20 cellular contexts compared by ENCODE assay signal in the genomic region with DNA sequence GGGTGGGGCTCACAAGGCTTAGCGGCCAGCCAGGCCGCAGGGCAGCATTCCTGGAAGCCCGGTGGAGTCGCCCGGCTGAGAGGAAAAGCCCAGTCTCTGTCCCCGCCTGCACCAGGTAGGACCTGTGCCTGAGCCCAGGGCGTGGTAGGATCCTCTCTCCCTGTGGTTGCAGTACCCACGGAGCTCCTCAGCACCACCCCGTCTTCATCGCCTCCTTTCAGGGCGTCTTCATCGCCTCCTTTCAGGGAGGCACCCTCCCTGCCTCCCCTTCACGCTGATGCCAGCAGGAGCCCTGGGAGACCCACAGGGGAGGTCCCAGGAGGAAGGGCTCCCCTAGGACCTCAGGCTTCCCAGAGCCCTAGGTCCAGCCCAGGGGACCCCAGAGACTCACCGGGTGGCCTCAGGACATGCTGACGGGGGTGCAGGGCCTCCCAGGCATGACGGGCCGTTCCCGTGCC. TPM values are rescaled to one million over a fixed set of nuclear protein-coding genes. Genes with fewer than 3 reads are reported as not detected.
A peak's percentile ranks its signal among the peaks of the same experiment; 100 is the strongest.
DNase-seq lines count a peak whose midpoint lies in the region; TF ChIP-seq lines count a peak whose summit lies in the region.
"Had no signal": no experiment of that assay in that cellular context is flagged by ENCODE, and none has a peak within 500 bp of the region (broad histone marks: within the 10 kb centered on the region; RNA-seq: fewer than 3 reads in every experiment).

No MANE protein-coding gene starts in this region.

- H3K4me1 ChIP-seq in BLaER1 (peaks cover 92% of the 10 kb centered on the region), mesenchymal stem cell (ENCODE audit: control insufficient read depth, insufficient read depth, low read depth, low read length) (peaks cover 35% of the 10 kb centered on the region)
- H3K4me1 ChIP-seq: prostate gland, right lobe of liver, thyroid gland had no signal

- no peaks in the 10 kb centered on the region for H3K36me3 Mint-ChIP-seq in glutamatergic neuron (ENCODE audit: unreplicated experiment)
- H3K36me3 Mint-ChIP-seq: CD4-positive, alpha-beta memory T cell had no signal

- H3K4me2 ChIP-seq in BLaER1: peak overlapping the region; percentile 99
- no peak overlapping the region for H3K4me2 ChIP-seq in mesenchymal stem cell (ENCODE audit: low read length, poor library complexity, severe bottlenecking)

- H3K18ac ChIP-seq in mesenchymal stem cell (ENCODE audit: low read depth in 1 of 2, low read length in 2 of 2): peak overlapping the region in 1 of 2 experiments; percentile 54

- H2BK12ac ChIP-seq in mesenchymal stem cell (ENCODE audit: low read length in 2 of 2): peak overlapping the region in 1 of 2 experiments; percentile 59

- TF ChIP-seq CTCF in dorsolateral prefrontal cortex (IDR thresholded peaks at IDR 0.05 in 54 of 56, conservative IDR thresholded peaks at IDR 0.05 in 2 of 56; ENCODE audit: low read depth in 1 of 56, partially characterized antibody in 56 of 56) (no peak), glutamatergic neuron (IDR thresholded peaks at IDR 0.05; ENCODE audit: partially characterized antibody, unreplicated experiment) (no peak)

- H3K9ac ChIP-seq in BLaER1: peak overlapping the region; percentile 69
- H3K9ac ChIP-seq in mesenchymal stem cell (ENCODE audit: low read length): no peak overlapping the region

- H3K4ac ChIP-seq in mesenchymal stem cell (ENCODE audit: low read depth in 1 of 2, low read length in 2 of 2): peak overlapping the region; percentile 9 to 24

- no peak overlapping the region for H2BK120ac ChIP-seq in mesenchymal stem cell (ENCODE audit: low read depth, low read length)

- H4K8ac ChIP-seq in mesenchymal stem cell (ENCODE audit: low read length): peak overlapping the region; percentile 27

- H3K27ac ChIP-seq in BLaER1 (peak overlapping the region; percentile 89), KOPT-K1 (ENCODE audit: low read depth, low read length, poor library complexity, severe bottlenecking) (peak overlapping the region; percentile 99), dorsolateral prefrontal cortex (peak overlapping the region in 30 of 59 donors; percentile 13 to 85 (median 64)), mesenchymal stem cell (ENCODE audit: low read length, poor library complexity, severe bottlenecking) (no peak overlapping the region)
- H3K27ac ChIP-seq: ascending aorta, prostate gland, right lobe of liver, thyroid gland had no signal

- DNase-seq in dorsolateral prefrontal cortex: no peak
- no peak for DNase-seq in mesenchymal stem cell
- no peak for DNase-seq in glutamatergic neuron
- DNase-seq in cerebellar cortex (ENCODE audit: low spot score): no peak
- no peak for DNase-seq in NK-92 treated with Interleukin-12 subunit alpha and Interleukin-12 subunit beta, amount 100 ng/mL, for 24 hours (lab: John Stamatoyannopoulos, UW)
- no peak for DNase-seq in DMS153 (lab: John Stamatoyannopoulos, UW)
- DNase-seq: activated CD4-positive, alpha-beta T cell treated with anti-CD3 and anti-CD28 coated beads, Interleukin-2, amount 50 U/mL, for 4 hours; activated T-cell treated with anti-CD3 and anti-CD28 coated beads, Interleukin-2, amount 50 U/mL, for 72 hours; CD4-positive, alpha-beta memory T cell; H7; IMR-90; right lobe of liver; stimulated activated CD4-positive, alpha-beta T cell treated with anti-CD3 and anti-CD28 coated beads, Interleukin-12 subunit alpha, Interleukin-12 subunit beta, amount 100 ng/mL, for 4 hours; stimulated activated CD4-positive, alpha-beta T cell treated with anti-CD3 and anti-CD28 coated beads, Interleukin-2, amount 100 ng/mL, for 48 hours; T-helper 17 cell; thyroid gland had no signal

- H2AK5ac ChIP-seq in mesenchymal stem cell (ENCODE audit: low read length, severe bottlenecking): no peak overlapping the region

- H3K9me3 Mint-ChIP-seq in glutamatergic neuron (ENCODE audit: unreplicated experiment): peaks cover 9% of the 10 kb centered on the region
- H3K9me3 Mint-ChIP-seq: CD4-positive, alpha-beta memory T cell had no signal

- intact Hi-C loops in dorsolateral prefrontal cortex (cut with DNase I): loop anchor here in 1 of 2 donors (5.0 kb wide), 1 partner anchor 52 kb away; the partner anchor contains the start of gene NOTCH1

- no peak overlapping the region for H3K4me3 Mint-ChIP-seq in glutamatergic neuron (ENCODE audit: unreplicated experiment)
- H3K4me3 Mint-ChIP-seq: activated T-cell treated with anti-CD3 and anti-CD28 coated beads, Interleukin-2, amount 50 U/mL, for 72 hours; CD4-positive, alpha-beta memory T cell; T-helper 17 cell had no signal

- H3K27me3 ChIP-seq in BLaER1 (no peaks in the 10 kb centered on the region), dorsolateral prefrontal cortex (no peaks in the 10 kb centered on the region), mesenchymal stem cell (ENCODE audit: control insufficient read depth in 1 of 2, insufficient read depth in 1 of 2, low read length in 2 of 2) (peaks cover 5 to 69% of the 10 kb centered on the region in 2 experiments)
- H3K27me3 ChIP-seq: ascending aorta, right lobe of liver, thyroid gland had no signal

- H3K23ac ChIP-seq in mesenchymal stem cell (ENCODE audit: low read length in 2 of 2): no peak overlapping the region

- H3K4me1 Mint-ChIP-seq in glutamatergic neuron (ENCODE audit: low read depth, unreplicated experiment): peaks cover 2% of the 10 kb centered on the region
- H3K4me1 Mint-ChIP-seq: CD4-positive, alpha-beta memory T cell; T-helper 17 cell had no signal

- H3K27ac Mint-ChIP-seq in glutamatergic neuron (ENCODE audit: unreplicated experiment): no peak overlapping the region
- H3K27ac Mint-ChIP-seq: activated T-cell treated with anti-CD3 and anti-CD28 coated beads, Interleukin-2, amount 50 U/mL, for 72 hours; CD4-positive, alpha-beta memory T cell; T-helper 17 cell had no signal

- no peaks in the 10 kb centered on the region for H4K20me1 ChIP-seq in BLaER1

- H3K9me3 ChIP-seq in BLaER1: no peaks in the 10 kb centered on the region
- H3K9me3 ChIP-seq in KOPT-K1 (ENCODE audit: insufficient read depth, low read length, poor library complexity, severe bottlenecking): no peaks in the 10 kb centered on the region
- no peaks in the 10 kb centered on the region for H3K9me3 ChIP-seq in mesenchymal stem cell (ENCODE audit: control insufficient read depth, low read length)
- H3K9me3 ChIP-seq: ascending aorta, prostate gland, right lobe of liver, thyroid gland had no signal

- 89% methylated on average over 17 of the region's 18 CpGs for WGBS in mesenchymal stem cell

- peaks cover 9% of the 10 kb centered on the region for H3K27me3 Mint-ChIP-seq in glutamatergic neuron (ENCODE audit: unreplicated experiment)

- H2BK5ac ChIP-seq in mesenchymal stem cell (ENCODE audit: low read depth, low read length, poor library complexity, severe bottlenecking): no peak overlapping the region

- no peaks in the 10 kb centered on the region for H3K79me1 ChIP-seq in mesenchymal stem cell (replicated peaks; ENCODE audit: low read length, poor library complexity, severe bottlenecking)

- H2AFZ ChIP-seq in mesenchymal stem cell (ENCODE audit: low read depth, low read length): no peak overlapping the region

- H3K4me3 ChIP-seq in BLaER1 (peak overlapping the region; percentile 49), dorsolateral prefrontal cortex (no peak overlapping the region), mesenchymal stem cell (ENCODE audit: insufficient read depth in 1 of 2, low read depth in 1 of 2, low read length in 2 of 2) (no peak overlapping the region)
- H3K4me3 ChIP-seq: ascending aorta, prostate gland, right lobe of liver, thyroid gland had no signal

- peak overlapping the region; percentile 6 for H2BK15ac ChIP-seq in mesenchymal stem cell (ENCODE audit: low read depth, poor library complexity, severe bottlenecking)

- peak overlapping the region; percentile 4 for H4K91ac ChIP-seq in mesenchymal stem cell (ENCODE audit: low read length)

- no peaks in the 10 kb centered on the region for H3K36me3 ChIP-seq in BLaER1
- no peaks in the 10 kb centered on the region for H3K36me3 ChIP-seq in KOPT-K1 (ENCODE audit: insufficient read depth, low read length)
- peaks cover 0 to 2% of the 10 kb centered on the region in 2 experiments for H3K36me3 ChIP-seq in mesenchymal stem cell (ENCODE audit: control insufficient read depth in 1 of 2, insufficient read depth in 2 of 2, low read depth in 1 of 2, low read length in 2 of 2)
- H3K36me3 ChIP-seq: ascending aorta, prostate gland, right lobe of liver, thyroid gland had no signal

- H3K14ac ChIP-seq in mesenchymal stem cell (ENCODE audit: low read length in 2 of 2): peak overlapping the region in 1 of 2 experiments; percentile 26

RNA-seq across cellular contexts. Expression of gene NOTCH1, which starts 53.3 kb away (rescaled TPM):
- total RNA-seq in dorsolateral prefrontal cortex (10 to 100 TPM; 24.0 to 92.1 (median 38.8) TPM), glutamatergic neuron (ENCODE audit: unreplicated experiment) (64.2 TPM)
- polyA plus RNA-seq in mesenchymal stem cell (2013, experiment 1 of 2): 15.4 TPM
- 13.5 TPM for polyA plus RNA-seq in mesenchymal stem cell (2013, experiment 2 of 2)
